In the genomic region with DNA sequence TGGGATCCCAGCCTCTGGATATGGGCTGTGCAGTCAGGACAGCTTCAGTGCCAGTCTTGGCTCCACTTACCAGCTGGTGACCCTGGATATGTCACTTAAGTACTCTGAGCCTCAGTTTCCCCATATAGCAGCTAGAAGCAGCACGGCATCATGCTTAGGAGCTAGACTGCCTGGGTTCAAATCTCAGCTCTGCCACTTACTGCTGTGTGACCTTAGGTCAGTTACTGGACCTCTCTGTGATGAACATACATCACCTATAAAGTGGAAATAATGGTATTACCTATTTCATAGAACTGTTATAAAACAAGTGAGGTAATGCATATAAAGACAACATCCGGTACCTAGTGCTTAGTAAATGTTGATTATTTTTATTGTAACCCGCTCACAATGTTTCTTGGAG, we compare ENCODE assay signal across 37 cellular contexts.
A peak's percentile ranks its signal among the peaks of the same experiment; 100 is the strongest.
DNase-seq lines count a peak whose midpoint lies in the region; ATAC-seq, FAIRE-seq and TF ChIP-seq lines count a peak whose summit lies in the region.
"Had no signal": no experiment of that assay in that cellular context is flagged by ENCODE, and none has a peak within 500 bp of the region (broad histone marks: within the 10 kb centered on the region; RNA-seq: fewer than 3 reads in every experiment).

No MANE protein-coding gene starts in this region.

- in situ Hi-C loops in K562 (cut with MboI) = no loop called here

- H3K9ac ChIP-seq in K562 (ENCODE audit: insufficient read depth in 1 of 2, low read depth in 2 of 2, low read length in 2 of 2) = no peak overlapping the region
- no peak overlapping the region for H3K9ac ChIP-seq in neuronal stem cell (ENCODE audit: low read depth, low read length, poor library complexity)
- H3K9ac ChIP-seq: BLaER1; BLaER1 treated with 17β-estradiol and CSF1 and Interleukin-3, amounts not matched to agents 10 nM and 100 nM had no signal

- H3K4ac ChIP-seq in neuronal stem cell (ENCODE audit: low read length) = no peak overlapping the region

- peak overlapping the region; percentile 9 for H2BK15ac ChIP-seq in neuronal stem cell (ENCODE audit: low read length)

- H3K4me1 ChIP-seq in K562 (replicated peaks in 1 of 2; ENCODE audit: control insufficient read depth in 2 of 2, insufficient read depth in 2 of 2, low read length in 2 of 2) (peaks cover 0 to 13% of the 10 kb centered on the region in 2 experiments; a peak in 2 of 5 replicates), neuronal stem cell (ENCODE audit: control insufficient read depth in 2 of 2, insufficient read depth in 1 of 2, low read depth in 1 of 2, low read length in 2 of 2) (no peaks in the 10 kb centered on the region), pancreas (no peaks in the 10 kb centered on the region), hepatocyte (ENCODE audit: insufficient read depth) (no peaks in the 10 kb centered on the region)
- H3K4me1 ChIP-seq in naive thymus-derived CD4-positive, alpha-beta T cell (ENCODE audit: control insufficient read depth in 2 of 2, insufficient read depth in 2 of 2, low read length in 2 of 2) = no peaks in the 10 kb centered on the region
- H3K4me1 ChIP-seq: A549, BE2C, Caco-2 had no signal

- H3K9me3 Mint-ChIP-seq in glutamatergic neuron (ENCODE audit: unreplicated experiment) = peaks cover 20% of the 10 kb centered on the region
- H3K9me3 Mint-ChIP-seq in naive thymus-derived CD4-positive, alpha-beta T cell = no peaks in the 10 kb centered on the region
- H3K9me3 Mint-ChIP-seq: CD14-positive monocyte; CD4-positive, alpha-beta T cell; CD4-positive, CD25-positive, alpha-beta regulatory T cell; CD8-positive, alpha-beta memory T cell; CD8-positive, alpha-beta T cell had no signal

- peaks cover 36% of the 10 kb centered on the region for H4K20me1 ChIP-seq in K562 (replicated peaks; ENCODE audit: control insufficient read depth, insufficient read depth, low read length)
- H4K20me1 ChIP-seq in hepatocyte (ENCODE audit: insufficient read depth, poor library complexity, severe bottlenecking) = no peaks in the 10 kb centered on the region

- H3K4me1 Mint-ChIP-seq in glutamatergic neuron (ENCODE audit: low read depth, unreplicated experiment) = peaks cover 56% of the 10 kb centered on the region
- H3K4me1 Mint-ChIP-seq in naive thymus-derived CD4-positive, alpha-beta T cell = no peaks in the 10 kb centered on the region
- H3K4me1 Mint-ChIP-seq: B cell; CD14-positive monocyte; CD4-positive, alpha-beta memory T cell; CD4-positive, CD25-positive, alpha-beta regulatory T cell; CD8-positive, alpha-beta memory T cell had no signal

- no TSS peak for BruUV-seq in K562 (replicated peaks; lab: Mats Ljungman, UMichigan)

- peak overlapping the region; percentile 1; the same call in 1 of the 2 replicates for H3K27ac ChIP-seq in WERI-Rb-1
- H3K27ac ChIP-seq in K562 (ENCODE audit: extremely low read depth, low read depth, low read length) = no peak overlapping the region
- no peak overlapping the region for H3K27ac ChIP-seq in neuronal stem cell (replicated peaks; ENCODE audit: low read length)
- no peak overlapping the region for H3K27ac ChIP-seq in pancreas
- H3K27ac ChIP-seq in hepatocyte = no peak overlapping the region
- no peak overlapping the region for H3K27ac ChIP-seq in naive thymus-derived CD4-positive, alpha-beta T cell (ENCODE audit: low read depth, low read length)
- H3K27ac ChIP-seq: 22Rv1; A549; BLaER1; BLaER1 treated with 17β-estradiol and CSF1 and Interleukin-3, amounts not matched to agents 10 nM and 100 nM; C4-2B had no signal

- POLR2A ChIA-PET in K562 (lab: Yijun Ruan, JAX) = interaction anchor here (0.6 kb wide), 1 partner anchor 211 kb away, joined by 3 read pairs; no protein-coding TSS in a partner anchor
- POLR2A ChIA-PET in naive thymus-derived CD4-positive, alpha-beta T cell (lab: Charles Lee) = no interaction called here

- H3K79me2 ChIP-seq in K562 (ENCODE audit: control insufficient read depth, insufficient read depth, low read length) (no peaks in the 10 kb centered on the region), hepatocyte (no peaks in the 10 kb centered on the region)

- CTCF ChIA-PET in K562 (lab: Yijun Ruan, JAX; ENCODE audit: low intra/inter-chr PET ratio) = no interaction called here
- CTCF ChIA-PET in naive thymus-derived CD4-positive, alpha-beta T cell (lab: Charles Lee) = no interaction called here

- no peaks in the 10 kb centered on the region for H3K36me3 Mint-ChIP-seq in glutamatergic neuron (ENCODE audit: unreplicated experiment)
- no peaks in the 10 kb centered on the region for H3K36me3 Mint-ChIP-seq in naive thymus-derived CD4-positive, alpha-beta T cell
- H3K36me3 Mint-ChIP-seq: CD14-positive monocyte; CD4-positive, alpha-beta memory T cell; CD4-positive, CD25-positive, alpha-beta regulatory T cell; CD8-positive, alpha-beta memory T cell; CD8-positive, alpha-beta T cell had no signal

- H2BK12ac ChIP-seq in neuronal stem cell (ENCODE audit: low read length) = no peak overlapping the region

- peaks cover 27% of the 10 kb centered on the region for H3K36me3 ChIP-seq in WERI-Rb-1
- H3K36me3 ChIP-seq in K562 (ENCODE audit: control insufficient read depth, insufficient read depth, low read length) = no peaks in the 10 kb centered on the region
- H3K36me3 ChIP-seq in neuronal stem cell (replicated peaks in 1 of 2; ENCODE audit: control insufficient read depth in 2 of 2, insufficient read depth in 2 of 2, low read length in 2 of 2) = no peaks in the 10 kb centered on the region
- no peaks in the 10 kb centered on the region for H3K36me3 ChIP-seq in pancreas
- no peaks in the 10 kb centered on the region for H3K36me3 ChIP-seq in hepatocyte (replicated peaks; ENCODE audit: insufficient read depth, low read depth)
- no peaks in the 10 kb centered on the region for H3K36me3 ChIP-seq in naive thymus-derived CD4-positive, alpha-beta T cell (ENCODE audit: control insufficient read depth in 2 of 3, insufficient read depth in 3 of 3, low read length in 3 of 3)
- H3K36me3 ChIP-seq: BE2C; BLaER1; BLaER1 treated with 17β-estradiol and CSF1 and Interleukin-3, amounts not matched to agents 10 nM and 100 nM had no signal

- no peak overlapping the region for H3K14ac ChIP-seq in neuronal stem cell (ENCODE audit: low read length)

- no peak overlapping the region for H4K8ac ChIP-seq in neuronal stem cell (ENCODE audit: low read depth, low read length)

- WGBS in K562 (ENCODE audit: insufficient coverage, low coverage, missing lambda C conversion rate) = 10% methylated on average over 3 of the region's 3 CpGs
- no CpG with 5 or more reads among the region's 3 CpGs for WGBS in neuronal stem cell (ENCODE audit: extremely low coverage in 2 of 2, insufficient read length in 2 of 2, insufficient replicate concordance in 1 of 2), 2 donors
- WGBS in pancreas, 2 donors = 72 to 87% methylated on average over 3 of the region's 3 CpGs
- WGBS in hepatocyte (ENCODE audit: low lambda C conversion rate, missing lambda C conversion rate) = 93% methylated on average over 3 of the region's 3 CpGs

- peak overlapping the region; percentile 62 for H3K18ac ChIP-seq in neuronal stem cell (ENCODE audit: low read length)

- TF ChIP-seq POLR2A in K562 (conservative IDR thresholded peaks at IDR 0.05) = no peak

- intact Hi-C loops in K562 (cut with micrococcal nuclease) = no loop called here
- intact Hi-C loops in pancreas (cut with DNase I) = loop anchor here in 1 of 3 donors (5.0 kb wide), 1 partner anchor 85 kb away; a partner anchor contains a TSS
- intact Hi-C loops in naive thymus-derived CD4-positive, alpha-beta T cell (cut with micrococcal nuclease) = no loop called here

- TF ChIP-seq CTCF in WERI-Rb-1 (IDR thresholded peaks at IDR 0.05; ENCODE audit: low read depth, low read length) = no peak
- TF ChIP-seq CTCF in K562 (IDR thresholded peaks at IDR 0.05 in 2 of 3, conservative IDR thresholded peaks at IDR 0.05 in 1 of 3; ENCODE audit: insufficient read depth in 2 of 3, low read depth in 1 of 3, low read length in 3 of 3) = no peak
- no peak for TF ChIP-seq CTCF in glutamatergic neuron (IDR thresholded peaks at IDR 0.05; ENCODE audit: partially characterized antibody, unreplicated experiment)
- TF ChIP-seq CTCF in pancreas (IDR thresholded peaks at IDR 0.05) = no peak
- TF ChIP-seq CTCF in hepatocyte (IDR thresholded peaks at IDR 0.05; ENCODE audit: poor library complexity) = no peak

- H3K27me3 ChIP-seq in WERI-Rb-1 (ENCODE audit: insufficient read depth, low read depth, severe bottlenecking) (no peaks in the 10 kb centered on the region), K562 (ENCODE audit: control insufficient read depth in 2 of 2, insufficient read depth in 2 of 2, low read length in 2 of 2) (peaks cover 47 to 91% of the 10 kb centered on the region in 2 experiments), neuronal stem cell (ENCODE audit: control insufficient read depth in 3 of 3, insufficient read depth in 3 of 3, low read depth in 1 of 3, low read length in 3 of 3) (peaks cover 0 to 35% (median 0%) of the 10 kb centered on the region in 3 experiments), pancreas (peaks cover 0 to 6% (median 0%) of the 10 kb centered on the region in 4 donors), hepatocyte (peaks cover 8% of the 10 kb centered on the region)
- no peaks in the 10 kb centered on the region for H3K27me3 ChIP-seq in naive thymus-derived CD4-positive, alpha-beta T cell (ENCODE audit: control insufficient read depth in 2 of 2, insufficient read depth in 2 of 2, low read length in 2 of 2)
- H3K27me3 ChIP-seq: BE2C, BLaER1 had no signal

- peaks cover 21% of the 10 kb centered on the region for H3K27me3 Mint-ChIP-seq in glutamatergic neuron (ENCODE audit: unreplicated experiment)
- peaks cover 0 to 9% (median 0%) of the 10 kb centered on the region in 5 donors for H3K27me3 Mint-ChIP-seq in naive thymus-derived CD4-positive, alpha-beta T cell
- H3K27me3 Mint-ChIP-seq: CD4-positive, alpha-beta T cell; CD4-positive, CD25-positive, alpha-beta regulatory T cell had no signal

- TF ChIP-seq RAD21 in K562 (CRISPR knock-in tag; conservative IDR thresholded peaks at IDR 0.05 in 1 of 2, IDR thresholded peaks at IDR 0.05 in 1 of 2) = no peak

- no peak for FAIRE-seq in K562 (lab: Jason Lieb, UNC)
- no peak for FAIRE-seq in pancreas (lab: Jason Lieb, UNC)
- FAIRE-seq: A204.1, A549, D721Med had no signal

- H2BK5ac ChIP-seq in neuronal stem cell (ENCODE audit: low read length) = no peak overlapping the region

- no peak for ATAC-seq in K562
- ATAC-seq in HG02970 (IDR thresholded peaks at IDR 0.05; ENCODE audit: low FRiP score, unreplicated experiment) = no peak
- ATAC-seq in pancreas = no peak
- no peak for ATAC-seq in naive thymus-derived CD4-positive, alpha-beta T cell
- ATAC-seq: A549; CD8-positive, alpha-beta T cell had no signal

- peak overlapping the region; percentile 93 for H2AK5ac ChIP-seq in neuronal stem cell (ENCODE audit: low read depth, low read length)

- no peaks in the 10 kb centered on the region for H3K79me1 ChIP-seq in neuronal stem cell (ENCODE audit: low read depth, low read length)

- no peak overlapping the region for H2BK120ac ChIP-seq in neuronal stem cell (ENCODE audit: low read depth, low read length)

- no peak overlapping the region for H3K4me3 ChIP-seq in WERI-Rb-1 (ENCODE audit: low read depth, low read length)
- H3K4me3 ChIP-seq in K562 = no peak overlapping the region
- H3K4me3 ChIP-seq in neuronal stem cell (ENCODE audit: low read length in 2 of 2) = no peak overlapping the region
- H3K4me3 ChIP-seq in pancreas = no peak overlapping the region
- H3K4me3 ChIP-seq in hepatocyte = no peak overlapping the region
- H3K4me3 ChIP-seq in naive thymus-derived CD4-positive, alpha-beta T cell (ENCODE audit: low read length) = no peak overlapping the region
- H3K4me3 ChIP-seq: A549; BLaER1; BLaER1 treated with 17β-estradiol and CSF1 and Interleukin-3, amounts not matched to agents 10 nM and 100 nM had no signal

- H3K9me3 ChIP-seq in WERI-Rb-1 (ENCODE audit: severe bottlenecking) = no peaks in the 10 kb centered on the region
- no peaks in the 10 kb centered on the region for H3K9me3 ChIP-seq in K562 (replicated peaks; ENCODE audit: control insufficient read depth, insufficient read depth, low read depth, low read length)
- H3K9me3 ChIP-seq in neuronal stem cell (replicated peaks in 1 of 2; ENCODE audit: control insufficient read depth in 2 of 2, insufficient read depth in 1 of 2, low read depth in 1 of 2, low read length in 2 of 2) = no peaks in the 10 kb centered on the region
- H3K9me3 ChIP-seq in pancreas = no peaks in the 10 kb centered on the region
- H3K9me3 ChIP-seq in hepatocyte (ENCODE audit: low read depth) = no peaks in the 10 kb centered on the region
- no peaks in the 10 kb centered on the region for H3K9me3 ChIP-seq in naive thymus-derived CD4-positive, alpha-beta T cell (ENCODE audit: control insufficient read depth in 2 of 3, low read length in 3 of 3)
- H3K9me3 ChIP-seq: A549; BE2C; BLaER1; BLaER1 treated with 17β-estradiol and CSF1 and Interleukin-3, amounts not matched to agents 10 nM and 100 nM; Caco-2 had no signal

- no peaks in the 10 kb centered on the region for H3K9me1 ChIP-seq in K562 (ENCODE audit: control insufficient read depth, insufficient read depth, low read length)

- DNase-seq in WERI-Rb-1 (no peak), K562 (ENCODE audit: extremely low read depth in 1 of 4, low spot score in 3 of 4) (no peak), glutamatergic neuron (no peak), neuronal stem cell (ENCODE audit: low spot score) (no peak), pancreas (no peak), hepatocyte (ENCODE audit: low spot score) (no peak)
- DNase-seq in naive thymus-derived CD4-positive, alpha-beta T cell = no peak
- DNase-seq: 8988T; ACHN; AML-193; BE2C; C1 segment of cervical spinal cord; Caco-2; Calu3; CD4-positive, alpha-beta memory T cell; CD4-positive, alpha-beta T cell; CD4-positive, CD25-positive, alpha-beta regulatory T cell; CD8-positive, alpha-beta memory T cell; CD8-positive, alpha-beta T cell; COR-L47; DMS 273 treated with DMSO at 0.1 percent for 48 hours; DMS153; DMS53; DMS79; DMS79 treated with DMSO at 0.1 percent for 48 hours; DND-41; EL had no signal

- H3K23ac ChIP-seq in neuronal stem cell (ENCODE audit: low read depth, low read length, poor library complexity) = no peak overlapping the region

- no peaks in the 10 kb centered on the region for H3K9me2 ChIP-seq in hepatocyte (replicated peaks; ENCODE audit: insufficient read depth)

- no peak for TF ChIP-seq EP300 in K562 (IDR thresholded peaks at IDR 0.05; ENCODE audit: low read length)

- no peak overlapping the region for H3K4me2 ChIP-seq in K562 (ENCODE audit: insufficient read depth, low read length)
- no peak overlapping the region for H3K4me2 ChIP-seq in neuronal stem cell (ENCODE audit: insufficient read depth, low read length, poor library complexity, severe bottlenecking)
- H3K4me2 ChIP-seq in hepatocyte = no peak overlapping the region
- H3K4me2 ChIP-seq: A549; BLaER1; BLaER1 treated with 17β-estradiol and CSF1 and Interleukin-3, amounts not matched to agents 10 nM and 100 nM had no signal

- H3K4me3 Mint-ChIP-seq in glutamatergic neuron (ENCODE audit: unreplicated experiment) = no peak overlapping the region
- no peak overlapping the region for H3K4me3 Mint-ChIP-seq in naive thymus-derived CD4-positive, alpha-beta T cell
- H3K4me3 Mint-ChIP-seq: B cell; CD14-positive monocyte; CD4-positive, alpha-beta memory T cell; CD4-positive, alpha-beta T cell; CD4-positive, CD25-positive, alpha-beta regulatory T cell; CD8-positive, alpha-beta memory T cell; CD8-positive, alpha-beta T cell had no signal

- H2AFZ ChIP-seq in K562 (ENCODE audit: low read depth, low read length) (no peak overlapping the region), neuronal stem cell (ENCODE audit: low read length) (no peak overlapping the region), hepatocyte (no peak overlapping the region)

- H4K91ac ChIP-seq in neuronal stem cell (ENCODE audit: low read depth, low read length, poor library complexity) = peak overlapping the region; percentile 94

- peak overlapping the region; percentile 92 for H3K27ac Mint-ChIP-seq in glutamatergic neuron (ENCODE audit: unreplicated experiment)
- H3K27ac Mint-ChIP-seq in naive thymus-derived CD4-positive, alpha-beta T cell = no peak overlapping the region
- H3K27ac Mint-ChIP-seq: B cell; CD4-positive, alpha-beta memory T cell; CD4-positive, alpha-beta T cell; CD4-positive, CD25-positive, alpha-beta regulatory T cell; CD8-positive, alpha-beta memory T cell; CD8-positive, alpha-beta T cell had no signal
